Comparison of ENCODE assay signal across 13 cellular contexts in genomic region chr12:116529048-116529447, GRCh38. TPM values are rescaled to one million over a fixed set of nuclear protein-coding genes. Genes with fewer than 3 reads are reported as not detected.
A peak's percentile ranks its signal among the peaks of the same experiment; 100 is the strongest.
DNase-seq lines count a peak whose midpoint lies in the region; ATAC-seq and TF ChIP-seq lines count a peak whose summit lies in the region.
"Had no signal": no experiment of that assay in that cellular context is flagged by ENCODE, and none has a peak within 500 bp of the region (broad histone marks: within the 10 kb centered on the region; RNA-seq: fewer than 3 reads in every experiment).

No MANE protein-coding gene starts in this region.

- TF ChIP-seq CTCF in Panc1 (IDR thresholded peaks at IDR 0.05) (no peak), suprapubic skin (IDR thresholded peaks at IDR 0.05) (no peak)

- in situ Hi-C loops in Panc1 (cut with HindIII; ENCODE audit: low pct_unique_long_range_greater_than_20kb, low sequenced_read_pairs): no loop called here

- POLR2A ChIA-PET in Panc1 (lab: Charles Lee): interaction anchor here (1.0 kb wide), 1 partner anchor 75 kb away, joined by 4 read pairs; no protein-coding TSS in a partner anchor

- H3K9me3 ChIP-seq in Panc1 (ENCODE audit: control insufficient read depth, insufficient read depth, low read depth, low read length) (no peaks in the 10 kb centered on the region; the same call in 1 of the 2 replicates), suprapubic skin (no peaks in the 10 kb centered on the region), right cardiac atrium (ENCODE audit: control insufficient read depth, low read length) (no peaks in the 10 kb centered on the region)
- H3K9me3 ChIP-seq: spleen had no signal

- H3K4me3 ChIP-seq in Panc1 (ENCODE audit: low read depth in 2 of 2, low read length in 2 of 2): no peak overlapping the region; a peak in 1 of 4 replicates
- H3K4me3 ChIP-seq in suprapubic skin: no peak overlapping the region
- H3K4me3 ChIP-seq in right cardiac atrium (ENCODE audit: low read length): no peak overlapping the region
- H3K4me3 ChIP-seq: spleen had no signal

- intact Hi-C loops in Panc1 (cut with micrococcal nuclease; ENCODE audit: unreplicated experiment): loop anchor here (5.0 kb wide), 1 partner anchor 252 kb away; the partner anchor contains the start of gene MED13L
- intact Hi-C loops in right cardiac atrium (cut with DNase I): loop anchor here in 1 of 4 donors (10.0 kb wide), 1 partner anchor 884 kb away; no protein-coding TSS in a partner anchor

- DNase-seq in GM04504 (ENCODE audit: low read depth) (peak; percentile 62), Panc1 (ENCODE audit: low read depth, low spot score) (no peak), foreskin melanocyte (peak; percentile 16), suprapubic skin (ENCODE audit: low spot score in 2 of 2) (no peak), right cardiac atrium (no peak), NCI-H146 treated with DMSO at 0.1 percent for 48 hours (lab: John Stamatoyannopoulos, UW; ENCODE audit: unreplicated experiment) (no peak)
- DNase-seq in activated naive CD4-positive, alpha-beta T cell treated with Interleukin-2 at 50 U/mL for 16 hours: no peak
- DNase-seq: activated T-cell treated with anti-CD3 and anti-CD28 coated beads for 4 hours, aorta, naive B cell, NCI-H1436 treated with DMSO at 0.1 percent for 48 hours, spleen had no signal

- H3K4me1 ChIP-seq in Panc1 (ENCODE audit: control insufficient read depth, insufficient read depth, low read length): peaks cover 59% of the 10 kb centered on the region
- peaks cover 60% of the 10 kb centered on the region for H3K4me1 ChIP-seq in suprapubic skin
- H3K4me1 ChIP-seq in right cardiac atrium (ENCODE audit: control insufficient read depth, insufficient read depth, low read length): peaks cover 7% of the 10 kb centered on the region

- 39% methylated on average over 8 of the region's 8 CpGs for WGBS in suprapubic skin
- 66% methylated on average over 8 of the region's 8 CpGs for WGBS in right cardiac atrium

- no peak for TF ChIP-seq POLR2A in suprapubic skin (IDR thresholded peaks at IDR 0.05)

- H3K27me3 ChIP-seq in Panc1 (ENCODE audit: control insufficient read depth, insufficient read depth, low read length): no peaks in the 10 kb centered on the region
- H3K27me3 ChIP-seq in suprapubic skin: no peaks in the 10 kb centered on the region
- no peaks in the 10 kb centered on the region for H3K27me3 ChIP-seq in right cardiac atrium (ENCODE audit: control insufficient read depth, insufficient read depth)

- H3K27ac ChIP-seq in Panc1 (ENCODE audit: low read length) (peak overlapping the region; percentile 92), suprapubic skin (peak overlapping the region; percentile 42), right cardiac atrium (ENCODE audit: low read length) (no peak overlapping the region)
- H3K27ac ChIP-seq: spleen had no signal

- TF ChIP-seq EP300 in suprapubic skin (IDR thresholded peaks at IDR 0.05): no peak

- CTCF ChIA-PET in Panc1 (lab: Charles Lee): no interaction called here

- ATAC-seq in Panc1 (peak; percentile 41), GM21576 (IDR thresholded peaks at IDR 0.05; ENCODE audit: unreplicated experiment) (no peak), right cardiac atrium (no peak)

- H3K36me3 ChIP-seq in Panc1 (ENCODE audit: control insufficient read depth, insufficient read depth, low read length): no peaks in the 10 kb centered on the region; the same call in 1 of the 2 replicates
- no peaks in the 10 kb centered on the region for H3K36me3 ChIP-seq in suprapubic skin
- H3K36me3 ChIP-seq: spleen had no signal

- BruUV-seq in Panc1 (replicated peaks; lab: Mats Ljungman, UMichigan): no TSS peak

RNA-seq across cellular contexts. Expression of gene MAP1LC3B2, which starts 30.1 kb away (rescaled TPM):
- total RNA-seq in Panc1 (2021; ENCODE audit: unreplicated experiment) (1.9 TPM), suprapubic skin (10 to 100 TPM in 1 of 4 donors, 1 to 10 TPM in 2, not detected in 1; 3.5 to 13.9 (median 5.6) TPM), right cardiac atrium (1 to 10 TPM; 1.9 to 2.7 (median 2.2) TPM)
- polyA plus RNA-seq in Panc1 (2012; ENCODE audit: insufficient read length): 9.4 TPM
- polyA plus RNA-seq in right cardiac atrium: 2.9 TPM

Comparison
In these comparisons a context has a peak if more than half of its experiments do, and no peak if none do; other contexts are left out.
1. DNase-seq: peak in GM04504 (single experiment) and foreskin melanocyte (single experiment); none in Panc1 (single experiment), suprapubic skin (0 of 2), activated naive CD4-positive, alpha-beta T cell treated with Interleukin-2 at 50 U/mL for 16 hours (single experiment), right cardiac atrium (0 of 3) and NCI-H146 treated with DMSO at 0.1 percent for 48 hours (single experiment).